ENCODE assay signal across 19 cellular contexts in the genomic region with DNA sequence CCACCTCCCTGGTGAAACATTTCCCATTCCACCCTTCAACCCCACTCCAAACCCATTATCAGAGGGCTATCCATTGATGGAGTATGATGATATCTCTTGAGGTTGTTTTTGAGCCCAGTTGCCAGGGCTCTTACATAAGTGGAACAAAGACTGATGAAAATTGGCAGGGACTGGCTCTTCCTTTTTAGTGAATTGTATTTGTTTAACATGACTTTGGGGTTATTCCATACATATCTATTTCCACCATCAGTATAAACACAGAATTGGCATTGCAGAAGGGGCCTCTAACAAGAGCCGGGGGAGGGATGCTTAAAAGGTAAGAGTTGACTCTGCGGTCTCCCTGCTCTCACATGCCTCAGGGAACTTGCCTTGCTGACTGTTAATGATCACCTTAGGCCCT.
"Had no signal": no experiment of that assay in that cellular context is flagged by ENCODE, and none has a peak within 500 bp of the region (broad histone marks: within the 10 kb centered on the region; RNA-seq: fewer than 3 reads in every experiment).

No MANE protein-coding gene starts in this region.

- ATAC-seq: effector memory CD8-positive, alpha-beta T cell; gastrocnemius medialis; right lobe of liver; upper lobe of right lung had no signal

- DNase-seq: activated CD4-positive, alpha-beta memory T cell treated with anti-CD3 and anti-CD28 coated beads for 36 hours; activated CD4-positive, alpha-beta T cell treated with anti-CD3 and anti-CD28 coated beads for 48 hours; activated naive CD4-positive, alpha-beta T cell treated with anti-CD3 and anti-CD28 coated beads for 36 hours; activated naive CD8-positive, alpha-beta T cell treated with anti-CD3 and anti-CD28 coated beads, Interleukin-2, amount 10 ng/mL, durations not matched to agents 7 days and 5 days; activated T-cell treated with anti-CD3 and anti-CD28 coated beads, Interleukin-2, amount 50 U/mL, for 48 hours; amniotic stem cell; dorsolateral prefrontal cortex; effector memory CD8-positive, alpha-beta T cell; gastrocnemius medialis; left cardiac atrium; occipital lobe; right lobe of liver; stimulated activated CD4-positive, alpha-beta T cell treated with anti-CD3 and anti-CD28 coated beads, Interleukin-1b, Interleukin-23, amount 100 ng/mL, for 48 hours; substantia nigra; thyroid gland; upper lobe of right lung had no signal

- H3K4me3 ChIP-seq: breast epithelium, dorsolateral prefrontal cortex, esophagus muscularis mucosa, gastrocnemius medialis, right lobe of liver, skin epidermis, thyroid gland, upper lobe of right lung had no signal
